Comparison of ENCODE assay signal across 16 cellular contexts in genomic region chr6:138297761-138298298, GRCh38.
A peak's percentile ranks its signal among the peaks of the same experiment; 100 is the strongest.
DNase-seq lines count a peak whose midpoint lies in the region; ATAC-seq and TF ChIP-seq lines count a peak whose summit lies in the region.
"Had no signal": no experiment of that assay in that cellular context is flagged by ENCODE, and none has a peak within 500 bp of the region (broad histone marks: within the 10 kb centered on the region; RNA-seq: fewer than 3 reads in every experiment).

No MANE protein-coding gene starts in this region.

- H3K27me3 ChIP-seq in foreskin keratinocyte: no peaks in the 10 kb centered on the region
- H3K27me3 ChIP-seq: BLaER1, gastrocnemius medialis had no signal

- no peaks in the 10 kb centered on the region for H3K4me1 ChIP-seq in foreskin keratinocyte
- H3K4me1 ChIP-seq: BLaER1, gastrocnemius medialis had no signal

- H3K27ac ChIP-seq in foreskin keratinocyte: no peak overlapping the region
- H3K27ac ChIP-seq: BLaER1, gastrocnemius medialis, thoracic aorta had no signal

- in situ Hi-C loops in SK-MEL-5 (cut with HindIII; ENCODE audit: low pct_unique_long_range_greater_than_20kb, low sequenced_read_pairs): no loop called here

- TF ChIP-seq CTCF in foreskin keratinocyte (conservative IDR thresholded peaks at IDR 0.05): peak; percentile 5

- peak; percentile 8 for DNase-seq in stimulated activated CD4-positive, alpha-beta T cell treated with anti-CD3 and anti-CD28 coated beads, Interleukin-15, amount 100 ng/mL, for 24 hours
- DNase-seq in stimulated activated CD4-positive, alpha-beta T cell treated with anti-CD3 and anti-CD28 coated beads, Interleukin-2, amount 100 ng/mL, for 24 hours: no peak
- peak; percentile 44 for DNase-seq in SK-MEL-5 (ENCODE audit: low read depth, low spot score)
- no peak for DNase-seq in foreskin keratinocyte
- no peak for DNase-seq in stimulated activated naive CD8-positive, alpha-beta T cell treated with anti-CD3 and anti-CD28 coated beads, Interleukin-15, Interleukin-2, amounts not matched to agents 100 U/mL and 50 U/mL, for 24 hours
- no peak for DNase-seq in NCI-H146 treated with DMSO at 0.1 percent for 48 hours (lab: John Stamatoyannopoulos, UW; ENCODE audit: unreplicated experiment)
- DNase-seq: activated gamma-delta T cell treated with Interleukin-2 at 50 U/mL for 16 hours, gastrocnemius medialis, NCI-H2029 treated with DMSO at 0.1 percent for 48 hours, NCI-H526 treated with DMSO at 0.1 percent for 48 hours, PC-3, SK-N-SH had no signal

- ATAC-seq in foreskin keratinocyte (peak; percentile 24), HG03342 (IDR thresholded peaks at IDR 0.05; ENCODE audit: unreplicated experiment) (no peak), HG02884 (IDR thresholded peaks at IDR 0.05; ENCODE audit: unreplicated experiment) (no peak)
- ATAC-seq in stimulated activated naive CD8-positive, alpha-beta T cell treated with anti-CD3 and anti-CD28 coated beads, Interleukin-15, Interleukin-2, amounts not matched to agents 100 U/mL and 50 U/mL, for 24 hours: peak; percentile 90
- ATAC-seq: gastrocnemius medialis, PC-3 had no signal

Comparison
In these comparisons a context has a peak if more than half of its experiments do, and no peak if none do; other contexts are left out.
1. DNase-seq: peak in stimulated activated CD4-positive, alpha-beta T cell treated with anti-CD3 and anti-CD28 coated beads, Interleukin-15, amount 100 ng/mL, for 24 hours (single experiment) and SK-MEL-5 (single experiment); none in stimulated activated CD4-positive, alpha-beta T cell treated with anti-CD3 and anti-CD28 coated beads, Interleukin-2, amount 100 ng/mL, for 24 hours (0 of 2), foreskin keratinocyte (0 of 2), stimulated activated naive CD8-positive, alpha-beta T cell treated with anti-CD3 and anti-CD28 coated beads, Interleukin-15, Interleukin-2, amounts not matched to agents 100 U/mL and 50 U/mL, for 24 hours (single experiment) and NCI-H146 treated with DMSO at 0.1 percent for 48 hours (single experiment).
2. ATAC-seq: peak in foreskin keratinocyte (single experiment) and stimulated activated naive CD8-positive, alpha-beta T cell treated with anti-CD3 and anti-CD28 coated beads, Interleukin-15, Interleukin-2, amounts not matched to agents 100 U/mL and 50 U/mL, for 24 hours (single experiment); none in HG03342 (single experiment) and HG02884 (single experiment).